13 cellular contexts compared by ENCODE assay signal in the genomic region with DNA sequence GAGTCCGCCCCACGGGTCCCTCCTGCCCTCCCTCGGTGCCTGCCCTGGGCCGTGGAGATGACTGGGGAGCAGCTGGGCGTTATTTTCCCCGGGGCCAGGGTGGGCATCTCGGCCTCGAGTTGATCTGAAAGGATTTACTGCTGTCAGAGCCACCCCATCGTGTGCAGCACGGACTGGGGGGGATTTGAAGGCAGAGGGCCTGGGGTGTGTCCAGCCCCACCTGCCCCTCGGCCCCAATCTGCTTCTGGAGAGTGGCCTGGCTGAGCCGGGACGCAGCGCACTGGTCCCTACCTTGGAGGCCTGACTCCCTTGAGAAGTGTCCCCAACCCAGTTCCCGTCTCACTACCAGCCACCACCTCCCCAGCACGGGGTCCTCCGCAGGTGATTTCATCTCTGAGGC.
"Had no signal": no experiment of that assay in that cellular context is flagged by ENCODE, and none has a peak within 500 bp of the region (broad histone marks: within the 10 kb centered on the region; RNA-seq: fewer than 3 reads in every experiment).

No MANE protein-coding gene starts in this region.

- H3K27me3 ChIP-seq: right lobe of liver, spleen had no signal

- H3K4me3 ChIP-seq: right lobe of liver, spleen, thoracic aorta had no signal

- H3K9me3 ChIP-seq: right lobe of liver, spleen, thoracic aorta had no signal

- H3K36me3 ChIP-seq: right lobe of liver, thoracic aorta had no signal

- H3K27ac ChIP-seq: right lobe of liver, thoracic aorta had no signal

- ATAC-seq: natural killer cell; right lobe of liver; stimulated activated naive CD8-positive, alpha-beta T cell treated with anti-CD3 and anti-CD28 coated beads, Interleukin-15, amount 100 ng/mL, for 72 hours had no signal

- DNase-seq: activated CD4-positive, CD25-positive, alpha-beta regulatory T cell; activated naive CD4-positive, alpha-beta T cell treated with Interleukin-2 at 50 U/mL for 16 hours; activated T-cell treated with anti-CD3 and anti-CD28 coated beads for 4 hours; aorta; dermis blood vessel endothelial cell; endodermal cell; islet precursor cell; natural killer cell; right lobe of liver; spleen; stimulated activated naive CD8-positive, alpha-beta T cell treated with anti-CD3 and anti-CD28 coated beads, Interleukin-15, amount 100 ng/mL, for 72 hours; SW 1271 had no signal
